33 cellular contexts compared by ENCODE assay signal in the genomic region with DNA sequence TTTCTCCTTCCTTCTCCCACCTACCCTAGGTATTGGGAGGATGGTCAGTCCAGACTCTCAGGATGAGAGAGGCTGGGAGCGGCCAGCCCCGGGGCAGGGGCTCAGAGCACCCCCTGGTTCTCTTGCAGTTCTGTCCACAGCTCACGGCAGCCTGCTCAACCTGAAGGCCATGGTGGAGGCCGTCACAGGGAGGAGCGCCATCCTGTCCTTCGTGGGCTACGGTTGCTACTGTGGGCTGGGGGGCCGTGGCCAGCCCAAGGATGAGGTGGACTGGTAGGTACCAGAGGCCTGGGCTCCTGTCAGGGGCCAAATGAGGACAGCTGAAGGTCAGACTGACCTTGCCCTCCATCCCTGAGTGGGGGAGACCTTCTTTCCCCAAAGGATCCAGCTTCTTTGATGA. TPM values are rescaled to one million over a fixed set of nuclear protein-coding genes. Genes with fewer than 3 reads are reported as not detected.
"Had no signal": no experiment of that assay in that cellular context is flagged by ENCODE, and none has a peak within 500 bp of the region (broad histone marks: within the 10 kb centered on the region; RNA-seq: fewer than 3 reads in every experiment).

No MANE protein-coding gene starts in this region.

- H3K9me3 Mint-ChIP-seq: activated CD4-positive, alpha-beta T cell treated with anti-CD3 and anti-CD28 coated beads, Interleukin-2, amount 10 ng/mL, durations not matched to agents 7 days and 5 days; activated naive CD4-positive, alpha-beta T cell treated with anti-CD3 and anti-CD28 coated beads, Interleukin-2, amount 50 U/mL, for 24 hours; activated naive CD8-positive, alpha-beta T cell treated with anti-CD3 and anti-CD28 coated beads, Interleukin-2, amount 10 ng/mL, durations not matched to agents 7 days and 5 days; activated T-cell treated with anti-CD3 and anti-CD28 coated beads, Interleukin-2, amount 50 U/mL, for 24 hours; activated T-helper 2 cell treated with anti-CD3 and anti-CD28 coated beads, Interferon-gamma antibody, Interleukin-2, Interleukin-4, amounts not matched to agents 10 μg/mL and 5 μg/mL and 100 μg/mL, durations not matched to agents 14 hours and 24 hours and 36 hours; T-helper 1 cell treated with Interleukin-12 subunit alpha and Interleukin-12 subunit beta and Interleukin-4 antibody, amounts not matched to agents 30 μg/mL and 1 μg/mL, for 36 hours; T-helper 2 cell treated with Interferon-gamma antibody and Interleukin-4, amounts not matched to agents 5 μg/mL and 100 μg/mL, for 36 hours had no signal

- H3K4me3 ChIP-seq: ascending aorta, K562, SJCRH30, SK-N-MC had no signal

- H3K27ac ChIP-seq: ascending aorta, SJCRH30, SK-N-MC had no signal

- H3K4me3 Mint-ChIP-seq: activated CD4-positive, alpha-beta T cell treated with anti-CD3 and anti-CD28 coated beads for 36 hours; activated CD4-positive, alpha-beta T cell treated with anti-CD3 and anti-CD28 coated beads, Interleukin-2, amount 10 ng/mL, durations not matched to agents 7 days and 5 days; activated CD8-positive, alpha-beta T cell treated with anti-CD3 and anti-CD28 coated beads, Interleukin-2, amount 10 ng/mL, durations not matched to agents 7 days and 5 days; activated naive CD4-positive, alpha-beta T cell treated with anti-CD3 and anti-CD28 coated beads, Interleukin-2, amount 50 U/mL, for 24 hours; activated naive CD8-positive, alpha-beta T cell treated with anti-CD3 and anti-CD28 coated beads, Interleukin-2, amount 10 ng/mL, durations not matched to agents 7 days and 5 days; activated T-cell treated with anti-CD3 and anti-CD28 coated beads, Interleukin-2, amount 50 U/mL, for 24 hours; T-helper 1 cell treated with Interleukin-12 subunit alpha and Interleukin-12 subunit beta and Interleukin-4 antibody, amounts not matched to agents 30 μg/mL and 1 μg/mL, for 36 hours; T-helper 2 cell treated with Interferon-gamma antibody and Interleukin-4, amounts not matched to agents 5 μg/mL and 100 μg/mL, for 36 hours had no signal

- ATAC-seq: activated CD4-positive, alpha-beta T cell treated with anti-CD3 and anti-CD28 coated beads for 36 hours; activated CD8-positive, alpha-beta T cell treated with anti-CD3 and anti-CD28 coated beads, Interleukin-2, amount 10 ng/mL, durations not matched to agents 7 days and 5 days; K562; Panc1 had no signal

- H3K36me3 ChIP-seq: ascending aorta, SJCRH30 had no signal

- H3K9me3 ChIP-seq: ascending aorta, SJCRH30 had no signal

- DNase-seq: activated CD4-positive, alpha-beta T cell treated with anti-CD3 and anti-CD28 coated beads for 36 hours; activated CD4-positive, alpha-beta T cell treated with anti-CD3 and anti-CD28 coated beads, Interleukin-2, amount 10 ng/mL, durations not matched to agents 7 days and 5 days; activated CD4-positive, alpha-beta T cell treated with anti-CD3 and anti-CD28 coated beads, Interleukin-2, amount 50 U/mL, for 48 hours; activated CD8-positive, alpha-beta T cell treated with anti-CD3 and anti-CD28 coated beads, Interleukin-2, amount 10 ng/mL, durations not matched to agents 7 days and 5 days; activated gamma-delta T cell; activated naive CD4-positive, alpha-beta T cell treated with Interleukin-2 at 50 U/mL for 16 hours; activated naive CD8-positive, alpha-beta T cell treated with anti-CD3 and anti-CD28 coated beads, Interleukin-2, amount 10 ng/mL, durations not matched to agents 7 days and 5 days; activated T-cell treated with anti-CD3 and anti-CD28 coated beads, Interleukin-2, amount 50 U/mL, for 24 hours; amygdala; IMR-90; NCI-H1105; NCI-H1417 treated with DMSO at 0.1 percent for 48 hours; NCI-H187 treated with DMSO at 0.1 percent for 48 hours; NCI-H2081; NCI-H2171 treated with DMSO at 0.1 percent for 48 hours; NCI-H226; NCI-H446 treated with DMSO at 0.1 percent for 48 hours; NCI-H524; NCI-H69; SHP77; SJCRH30 had no signal

- H3K27me3 Mint-ChIP-seq: activated CD4-positive, alpha-beta T cell treated with anti-CD3 and anti-CD28 coated beads, Interleukin-2, amount 10 ng/mL, durations not matched to agents 7 days and 5 days; activated naive CD4-positive, alpha-beta T cell treated with anti-CD3 and anti-CD28 coated beads, Interleukin-2, amount 50 U/mL, for 24 hours had no signal

- H3K4me1 ChIP-seq: ascending aorta, SJCRH30 had no signal

- H3K36me3 Mint-ChIP-seq: activated naive CD4-positive, alpha-beta T cell treated with anti-CD3 and anti-CD28 coated beads, Interleukin-2, amount 50 U/mL, for 24 hours; activated naive CD8-positive, alpha-beta T cell treated with anti-CD3 and anti-CD28 coated beads, Interleukin-2, amount 10 ng/mL, durations not matched to agents 7 days and 5 days had no signal

- H3K4me1 Mint-ChIP-seq: activated CD4-positive, alpha-beta T cell treated with anti-CD3 and anti-CD28 coated beads for 36 hours; activated CD4-positive, alpha-beta T cell treated with anti-CD3 and anti-CD28 coated beads, Interleukin-2, amount 10 ng/mL, durations not matched to agents 7 days and 5 days; activated naive CD4-positive, alpha-beta T cell treated with anti-CD3 and anti-CD28 coated beads, Interleukin-2, amount 50 U/mL, for 24 hours; activated naive CD8-positive, alpha-beta T cell treated with anti-CD3 and anti-CD28 coated beads, Interleukin-2, amount 10 ng/mL, durations not matched to agents 7 days and 5 days had no signal

- H3K27me3 ChIP-seq: ascending aorta, SJCRH30 had no signal

- FAIRE-seq: K562, TTC549 had no signal

- H3K27ac Mint-ChIP-seq: activated CD4-positive, alpha-beta T cell treated with anti-CD3 and anti-CD28 coated beads for 36 hours; activated CD4-positive, alpha-beta T cell treated with anti-CD3 and anti-CD28 coated beads, Interleukin-2, amount 10 ng/mL, durations not matched to agents 7 days and 5 days; activated CD8-positive, alpha-beta T cell treated with anti-CD3 and anti-CD28 coated beads, Interleukin-2, amount 10 ng/mL, durations not matched to agents 7 days and 5 days; activated naive CD4-positive, alpha-beta T cell treated with anti-CD3 and anti-CD28 coated beads, Interleukin-2, amount 50 U/mL, for 24 hours; activated naive CD8-positive, alpha-beta T cell treated with anti-CD3 and anti-CD28 coated beads, Interleukin-2, amount 10 ng/mL, durations not matched to agents 7 days and 5 days; activated T-cell treated with anti-CD3 and anti-CD28 coated beads, Interleukin-2, amount 50 U/mL, for 24 hours; activated T-helper 2 cell treated with anti-CD3 and anti-CD28 coated beads, Interferon-gamma antibody, Interleukin-2, Interleukin-4, amounts not matched to agents 10 μg/mL and 5 μg/mL and 100 μg/mL, durations not matched to agents 14 hours and 24 hours and 36 hours; T-helper 1 cell treated with Interleukin-12 subunit alpha and Interleukin-12 subunit beta and Interleukin-4 antibody, amounts not matched to agents 30 μg/mL and 1 μg/mL, for 36 hours; T-helper 2 cell treated with Interferon-gamma antibody and Interleukin-4, amounts not matched to agents 5 μg/mL and 100 μg/mL, for 36 hours had no signal

RNA-seq across cellular contexts. Expression of gene PLA2G2F, which starts 4.2 kb away (rescaled TPM):
- total RNA-seq: activated CD4-positive, alpha-beta T cell treated with anti-CD3 and anti-CD28 coated beads for 36 hours; activated CD4-positive, alpha-beta T cell treated with anti-CD3 and anti-CD28 coated beads, Interleukin-2, amount 10 ng/mL, durations not matched to agents 7 days and 5 days; activated CD8-positive, alpha-beta T cell treated with anti-CD3 and anti-CD28 coated beads, Interleukin-2, amount 10 ng/mL, durations not matched to agents 7 days and 5 days; activated naive CD8-positive, alpha-beta T cell treated with anti-CD3 and anti-CD28 coated beads, Interleukin-2, amount 10 ng/mL, durations not matched to agents 7 days and 5 days; activated T-helper 2 cell treated with anti-CD3 and anti-CD28 coated beads, Interferon-gamma antibody, Interleukin-2, Interleukin-4, amounts not matched to agents 10 μg/mL and 5 μg/mL and 100 μg/mL, durations not matched to agents 14 hours and 24 hours and 36 hours; ascending aorta; IMR-90; K562; MCF 10A; RPMI7951; SJCRH30 had no signal
- polyA plus RNA-seq: adipose tissue, IMR-90, K562 had no signal

RNA-seq across cellular contexts. Expression of gene PLA2G2D, which starts 24.0 kb away (rescaled TPM):
- total RNA-seq: activated CD4-positive, alpha-beta T cell treated with anti-CD3 and anti-CD28 coated beads for 36 hours; activated CD4-positive, alpha-beta T cell treated with anti-CD3 and anti-CD28 coated beads, Interleukin-2, amount 10 ng/mL, durations not matched to agents 7 days and 5 days; activated CD8-positive, alpha-beta T cell treated with anti-CD3 and anti-CD28 coated beads, Interleukin-2, amount 10 ng/mL, durations not matched to agents 7 days and 5 days; activated naive CD8-positive, alpha-beta T cell treated with anti-CD3 and anti-CD28 coated beads, Interleukin-2, amount 10 ng/mL, durations not matched to agents 7 days and 5 days; ascending aorta; IMR-90; K562; MCF 10A; RPMI7951; SJCRH30 had no signal
- polyA plus RNA-seq: IMR-90, K562 had no signal

RNA-seq across cellular contexts. Expression of gene UBXN10, which starts 42.6 kb away (rescaled TPM):
- total RNA-seq: ascending aorta, IMR-90, MCF 10A, SJCRH30 had no signal
- polyA plus RNA-seq: IMR-90 had no signal

RNA-seq across cellular contexts. Expression of gene PLA2G2C, which starts 43.0 kb away (rescaled TPM):
- total RNA-seq: activated CD4-positive, alpha-beta T cell treated with anti-CD3 and anti-CD28 coated beads, Interleukin-2, amount 10 ng/mL, durations not matched to agents 7 days and 5 days; activated CD8-positive, alpha-beta T cell treated with anti-CD3 and anti-CD28 coated beads, Interleukin-2, amount 10 ng/mL, durations not matched to agents 7 days and 5 days; activated naive CD8-positive, alpha-beta T cell treated with anti-CD3 and anti-CD28 coated beads, Interleukin-2, amount 10 ng/mL, durations not matched to agents 7 days and 5 days; ascending aorta; IMR-90; MCF 10A; RPMI7951; SJCRH30 had no signal
- polyA plus RNA-seq: adipose tissue, IMR-90 had no signal
